ENCODE assay signal across 10 cellular contexts in the genomic region with DNA sequence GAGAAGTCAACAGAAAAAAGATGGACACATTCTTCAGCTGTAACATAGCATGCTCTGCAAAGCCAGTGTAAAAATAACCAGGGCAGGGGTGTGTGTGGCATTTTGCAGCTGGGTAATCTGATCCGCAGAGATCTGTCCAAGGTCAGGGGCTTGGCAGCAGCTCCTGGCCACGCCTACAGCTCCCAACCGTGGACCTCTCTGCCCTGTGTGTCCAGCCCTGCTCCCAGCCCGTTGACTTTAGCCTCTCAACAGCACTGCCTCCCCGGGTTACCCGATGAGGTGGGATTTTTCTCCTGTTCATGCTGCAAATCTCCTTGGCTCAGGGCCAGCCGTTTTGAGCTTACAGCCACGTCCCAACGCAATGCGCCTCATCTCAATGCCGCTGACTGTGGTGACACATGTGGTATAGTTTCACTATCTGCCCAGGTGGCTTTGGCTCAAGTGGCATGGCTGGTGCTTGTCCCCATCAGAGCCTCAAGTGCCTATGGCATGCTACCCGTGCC.
DNase-seq lines count a peak whose midpoint lies in the region; ATAC-seq and TF ChIP-seq lines count a peak whose summit lies in the region.
"Had no signal": no experiment of that assay in that cellular context is flagged by ENCODE, and none has a peak within 500 bp of the region (broad histone marks: within the 10 kb centered on the region; RNA-seq: fewer than 3 reads in every experiment).

No MANE protein-coding gene starts in this region.

- peaks cover 6% of the 10 kb centered on the region for H3K4me1 Mint-ChIP-seq in activated naive CD4-positive, alpha-beta T cell treated with anti-CD3 and anti-CD28 coated beads, Interleukin-2, amount 10 ng/mL, durations not matched to agents 7 days and 5 days
- H3K4me1 Mint-ChIP-seq in stimulated activated naive CD8-positive, alpha-beta T cell treated with anti-CD3 and anti-CD28 coated beads, Interleukin-15, amount 100 ng/mL, for 72 hours = peaks cover 21% of the 10 kb centered on the region

- TF ChIP-seq CTCF in RWPE2 (IDR thresholded peaks at IDR 0.05; ENCODE audit: poor library complexity, severe bottlenecking) (no peak), vagina (IDR thresholded peaks at IDR 0.05) (no peak)

- no peak overlapping the region for H3K27ac ChIP-seq in RWPE2 (ENCODE audit: poor library complexity, severe bottlenecking)
- H3K27ac ChIP-seq in vagina = no peak overlapping the region

- DNase-seq in activated naive CD4-positive, alpha-beta T cell treated with anti-CD3 and anti-CD28 coated beads, Interleukin-2, amount 50 U/mL, for 72 hours (ENCODE audit: low spot score in 2 of 2) = no peak
- no peak for DNase-seq in activated naive CD4-positive, alpha-beta T cell treated with anti-CD3 and anti-CD28 coated beads, Interleukin-2, amount 10 ng/mL, durations not matched to agents 7 days and 5 days
- DNase-seq in RWPE2 (ENCODE audit: low spot score) (no peak), hepatic stellate cell (ENCODE audit: low spot score) (peak; percentile 34), amniotic stem cell (lab: John Stamatoyannopoulos, UW) (no peak), vagina (ENCODE audit: extremely low spot score in 2 of 2) (no peak)
- DNase-seq in stimulated activated naive CD8-positive, alpha-beta T cell treated with anti-CD3 and anti-CD28 coated beads, Interleukin-15, amount 100 ng/mL, for 72 hours = no peak
- DNase-seq: C1 segment of cervical spinal cord had no signal

- H3K27me3 ChIP-seq in RWPE2 (ENCODE audit: insufficient read depth, poor library complexity, severe bottlenecking) (no peaks in the 10 kb centered on the region), vagina (no peaks in the 10 kb centered on the region)

- no peaks in the 10 kb centered on the region for H3K9me3 Mint-ChIP-seq in activated naive CD4-positive, alpha-beta T cell treated with anti-CD3 and anti-CD28 coated beads, Interleukin-2, amount 50 U/mL, for 72 hours
- H3K9me3 Mint-ChIP-seq in activated naive CD4-positive, alpha-beta T cell treated with anti-CD3 and anti-CD28 coated beads, Interleukin-2, amount 10 ng/mL, durations not matched to agents 7 days and 5 days = no peaks in the 10 kb centered on the region
- no peaks in the 10 kb centered on the region for H3K9me3 Mint-ChIP-seq in stimulated activated naive CD8-positive, alpha-beta T cell treated with anti-CD3 and anti-CD28 coated beads, Interleukin-15, amount 100 ng/mL, for 72 hours
- H3K9me3 Mint-ChIP-seq: activated T-cell treated with anti-CD3 and anti-CD28 coated beads, Interleukin-2, amount 50 U/mL, for 4 hours had no signal

- H3K36me3 Mint-ChIP-seq in activated naive CD4-positive, alpha-beta T cell treated with anti-CD3 and anti-CD28 coated beads, Interleukin-2, amount 50 U/mL, for 72 hours = peaks cover 7% of the 10 kb centered on the region in 2 donors
- no peaks in the 10 kb centered on the region for H3K36me3 Mint-ChIP-seq in activated naive CD4-positive, alpha-beta T cell treated with anti-CD3 and anti-CD28 coated beads, Interleukin-2, amount 10 ng/mL, durations not matched to agents 7 days and 5 days

- H3K27me3 Mint-ChIP-seq in activated naive CD4-positive, alpha-beta T cell treated with anti-CD3 and anti-CD28 coated beads, Interleukin-2, amount 10 ng/mL, durations not matched to agents 7 days and 5 days = peaks cover 65% of the 10 kb centered on the region
- peaks cover 77% of the 10 kb centered on the region for H3K27me3 Mint-ChIP-seq in stimulated activated naive CD8-positive, alpha-beta T cell treated with anti-CD3 and anti-CD28 coated beads, Interleukin-15, amount 100 ng/mL, for 72 hours

- CTCF ChIA-PET in activated naive CD4-positive, alpha-beta T cell treated with anti-CD3 and anti-CD28 coated beads, Interleukin-2, amount 10 ng/mL, durations not matched to agents 7 days and 5 days (lab: Charles Lee) = interaction anchor here (0.9 to 1.2 kb wide), 2 partner anchors 86 to 136 kb away, joined by 3 to 4 read pairs; no protein-coding TSS in a partner anchor

- H3K4me3 Mint-ChIP-seq in activated naive CD4-positive, alpha-beta T cell treated with anti-CD3 and anti-CD28 coated beads, Interleukin-2, amount 10 ng/mL, durations not matched to agents 7 days and 5 days = no peak overlapping the region
- H3K4me3 Mint-ChIP-seq in stimulated activated naive CD8-positive, alpha-beta T cell treated with anti-CD3 and anti-CD28 coated beads, Interleukin-15, amount 100 ng/mL, for 72 hours = no peak overlapping the region
- H3K4me3 Mint-ChIP-seq: activated T-cell treated with anti-CD3 and anti-CD28 coated beads, Interleukin-2, amount 50 U/mL, for 4 hours had no signal

- H3K4me1 ChIP-seq in RWPE2 (ENCODE audit: insufficient read depth, poor library complexity, severe bottlenecking) (peaks cover 20% of the 10 kb centered on the region), vagina (peaks cover 14% of the 10 kb centered on the region)

- H3K27ac Mint-ChIP-seq in activated naive CD4-positive, alpha-beta T cell treated with anti-CD3 and anti-CD28 coated beads, Interleukin-2, amount 50 U/mL, for 72 hours = peak overlapping the region in 1 of 2 donors; percentile 75
- H3K27ac Mint-ChIP-seq in activated naive CD4-positive, alpha-beta T cell treated with anti-CD3 and anti-CD28 coated beads, Interleukin-2, amount 10 ng/mL, durations not matched to agents 7 days and 5 days = no peak overlapping the region
- no peak overlapping the region for H3K27ac Mint-ChIP-seq in stimulated activated naive CD8-positive, alpha-beta T cell treated with anti-CD3 and anti-CD28 coated beads, Interleukin-15, amount 100 ng/mL, for 72 hours

- intact Hi-C loops in vagina (cut with DNase I) = no loop called here

- ATAC-seq in activated naive CD4-positive, alpha-beta T cell treated with anti-CD3 and anti-CD28 coated beads, Interleukin-2, amount 50 U/mL, for 72 hours = peak; percentile 13 to 19
- ATAC-seq in RWPE2 (ENCODE audit: low read depth) (peak; percentile 82), GM21381 (IDR thresholded peaks at IDR 0.05; ENCODE audit: unreplicated experiment) (no peak)
- no peak for ATAC-seq in stimulated activated naive CD8-positive, alpha-beta T cell treated with anti-CD3 and anti-CD28 coated beads, Interleukin-15, amount 100 ng/mL, for 72 hours

- H3K9me3 ChIP-seq in RWPE2 (ENCODE audit: severe bottlenecking) (no peaks in the 10 kb centered on the region), vagina (no peaks in the 10 kb centered on the region)

- no peak overlapping the region for H3K4me3 ChIP-seq in RWPE2 (ENCODE audit: severe bottlenecking)
- H3K4me3 ChIP-seq in vagina = no peak overlapping the region

- H3K36me3 ChIP-seq in RWPE2 (ENCODE audit: low read depth) = no peaks in the 10 kb centered on the region
- H3K36me3 ChIP-seq in vagina = no peaks in the 10 kb centered on the region

- TF ChIP-seq POLR2A in vagina (IDR thresholded peaks at IDR 0.05) = no peak

Comparison
In these comparisons a context has a peak if more than half of its experiments do, and no peak if none do; other contexts are left out.
1. ATAC-seq: peak in activated naive CD4-positive, alpha-beta T cell treated with anti-CD3 and anti-CD28 coated beads, Interleukin-2, amount 50 U/mL, for 72 hours (2 of 2) and RWPE2 (single experiment); none in stimulated activated naive CD8-positive, alpha-beta T cell treated with anti-CD3 and anti-CD28 coated beads, Interleukin-15, amount 100 ng/mL, for 72 hours (single experiment) and GM21381 (single experiment).